Comparison of ENCODE assay signal across 11 cellular contexts in genomic region chr1:232407120-232407519, GRCh38.
"Had no signal": no experiment of that assay in that cellular context is flagged by ENCODE, and none has a peak within 500 bp of the region (broad histone marks: within the 10 kb centered on the region; RNA-seq: fewer than 3 reads in every experiment).

No MANE protein-coding gene starts in this region.

- H3K4me2 ChIP-seq: GM23338 had no signal

- FAIRE-seq: H1, H54 had no signal

- ATAC-seq: GM23338, HCT116 had no signal

- H3K4me1 ChIP-seq: HAP-1 had no signal

- H3K27ac ChIP-seq: GM23248 had no signal

- DNase-seq: GM23248, GOT3, H7, H9, HCEC 1CT, HFFc6 had no signal

- H3K9me3 ChIP-seq: HAP-1 had no signal

- H3K4me3 ChIP-seq: GM23248, GM23338, HAP-1 had no signal

- H3K9ac ChIP-seq: GM23248 had no signal

- H2AFZ ChIP-seq: GM23248, GM23338 had no signal
